In the genomic region with DNA sequence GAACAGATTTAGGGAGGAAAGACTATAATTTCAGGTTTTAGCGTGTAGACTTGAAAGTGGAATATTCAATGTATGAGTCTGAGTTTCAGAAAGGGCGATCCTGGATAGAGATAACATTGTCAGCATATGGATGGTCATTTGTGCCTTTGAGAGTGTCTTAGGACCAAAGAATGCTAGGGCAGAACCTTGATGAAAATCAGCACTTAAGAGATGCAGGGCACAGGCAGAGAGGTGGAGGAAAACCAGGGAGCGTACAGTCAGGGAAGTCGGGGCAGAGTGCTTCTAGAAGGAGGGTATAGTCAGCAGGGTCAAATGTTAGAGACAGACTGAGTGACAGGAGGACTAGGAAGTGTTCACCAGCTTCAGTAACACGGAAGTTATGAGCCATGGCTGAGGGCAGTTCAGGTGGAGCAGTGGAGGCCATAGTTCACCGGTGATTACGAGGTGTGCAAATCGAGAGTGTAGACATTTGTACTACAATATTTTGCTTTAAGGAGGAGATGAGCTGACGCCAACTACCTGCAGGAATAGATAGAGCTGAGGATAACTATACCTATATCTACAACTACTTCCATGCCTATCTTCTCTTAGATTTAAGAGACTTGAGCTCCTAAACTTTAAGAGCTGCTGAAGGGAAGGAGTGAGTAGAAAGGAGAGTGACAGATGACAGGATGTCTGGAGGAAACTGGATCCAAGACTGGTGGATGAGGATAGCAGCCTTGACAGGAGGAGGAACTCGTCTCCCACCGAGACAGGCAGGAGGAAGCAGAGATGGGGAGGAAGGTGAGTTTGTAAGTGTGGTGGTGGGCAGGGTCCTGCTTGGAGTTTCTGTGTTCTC, we compare ENCODE assay signal across 1 cellular context.
TF ChIP-seq lines count a peak whose summit lies in the region.

No MANE protein-coding gene starts in this region.

TF ChIP-seq in WTC11, 78 proteins besides CTCF, POLR2A, EP300 and RAD21 (continued from another document):
- TF ChIP-seq FOXP1 (CRISPR knock-in tag; IDR thresholded peaks at IDR 0.05; ENCODE audit: borderline replicate concordance) (no peak), ZNF263 (CRISPR knock-in tag; IDR thresholded peaks at IDR 0.05; ENCODE audit: low read depth) (no peak), NR1H2 (CRISPR knock-in tag; IDR thresholded peaks at IDR 0.05) (no peak), TEAD4 (CRISPR knock-in tag; IDR thresholded peaks at IDR 0.05) (no peak)
- TF ChIP-seq, protein P1, sequence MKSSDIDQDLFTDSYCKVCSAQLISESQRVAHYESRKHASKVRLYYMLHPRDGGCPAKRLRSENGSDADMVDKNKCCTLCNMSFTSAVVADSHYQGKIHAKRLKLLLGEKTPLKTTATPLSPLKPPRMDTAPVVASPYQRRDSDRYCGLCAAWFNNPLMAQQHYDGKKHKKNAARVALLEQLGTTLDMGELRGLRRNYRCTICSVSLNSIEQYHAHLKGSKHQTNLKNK (CRISPR knock-in tag; IDR thresholded peaks at IDR 0.05): no peak
- TF ChIP-seq, protein P2, sequence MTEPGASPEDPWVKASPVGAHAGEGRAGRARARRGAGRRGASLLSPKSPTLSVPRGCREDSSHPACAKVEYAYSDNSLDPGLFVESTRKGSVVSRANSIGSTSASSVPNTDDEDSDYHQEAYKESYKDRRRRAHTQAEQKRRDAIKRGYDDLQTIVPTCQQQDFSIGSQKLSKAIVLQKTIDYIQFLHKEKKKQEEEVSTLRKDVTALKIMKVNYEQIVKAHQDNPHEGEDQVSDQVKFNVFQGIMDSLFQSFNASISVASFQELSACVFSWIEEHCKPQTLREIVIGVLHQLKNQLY (CRISPR knock-in tag; IDR thresholded peaks at IDR 0.05): no peak
TF ChIP-seq in WTC11: peak in this region for 0.
